In the genomic region with DNA sequence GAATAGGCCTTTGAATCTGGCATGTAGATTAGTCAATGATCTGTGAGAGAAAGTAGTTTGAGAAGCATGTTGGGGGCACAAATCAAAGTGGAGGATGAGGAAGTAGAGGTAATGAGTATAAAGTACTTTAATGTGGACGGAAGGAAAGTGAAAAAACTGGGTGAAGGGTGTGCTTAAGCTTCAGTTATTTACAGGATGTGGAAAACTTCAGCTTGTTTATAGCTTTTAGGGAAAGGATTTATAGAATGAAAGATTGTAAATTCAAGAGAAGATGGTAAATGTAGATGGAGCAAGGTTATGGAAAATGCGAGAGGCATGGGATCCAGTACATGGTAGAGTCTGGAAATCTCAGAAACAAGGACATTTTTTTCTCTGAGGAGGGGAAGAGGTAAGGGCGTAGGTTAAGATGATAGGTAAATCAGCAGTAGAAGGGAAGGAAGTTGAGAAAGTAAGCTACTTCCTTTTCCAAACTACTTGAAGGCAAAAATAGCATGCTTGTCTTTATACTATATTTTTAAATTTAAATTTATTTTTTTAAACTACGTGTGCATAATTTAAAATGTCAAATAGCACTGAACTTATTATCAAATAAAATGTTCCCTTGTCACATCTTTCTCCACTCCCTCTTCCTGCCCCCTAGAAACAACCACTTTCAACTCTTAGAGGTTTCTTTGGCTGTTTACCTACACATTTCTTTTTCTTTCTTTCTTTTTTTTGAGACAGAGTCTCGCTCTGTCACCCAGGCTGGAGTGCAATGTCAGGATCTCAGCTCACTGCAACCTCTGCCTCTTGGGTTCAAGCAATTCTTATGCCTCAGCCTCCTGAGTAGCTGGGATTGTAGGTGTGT, we compare ENCODE assay signal across 11 cellular contexts. TPM values are rescaled to one million over a fixed set of nuclear protein-coding genes. Genes with fewer than 3 reads are reported as not detected.
DNase-seq lines count a peak whose midpoint lies in the region; ATAC-seq and TF ChIP-seq lines count a peak whose summit lies in the region.
"Had no signal": no experiment of that assay in that cellular context is flagged by ENCODE, and none has a peak within 500 bp of the region (broad histone marks: within the 10 kb centered on the region; RNA-seq: fewer than 3 reads in every experiment).

No MANE protein-coding gene starts in this region.

- peaks cover 0 to 38% (median 14%) of the 10 kb centered on the region in 4 donors for H3K4me1 ChIP-seq in stomach

- H3K27ac Mint-ChIP-seq in activated T-cell treated with anti-CD3 and anti-CD28 coated beads, Interleukin-2, amount 50 U/mL, for 72 hours = peak overlapping the region; percentile 84
- H3K27ac Mint-ChIP-seq in T-cell (peak overlapping the region; percentile 89 to 92), immature natural killer cell (peak overlapping the region in 4 of 6 donors; percentile 69 to 89 (median 80)), HFFc6 (no peak overlapping the region)

- H3K9me3 ChIP-seq in stomach = no peaks in the 10 kb centered on the region
- H3K9me3 ChIP-seq: pancreas had no signal

- H3K9me3 Mint-ChIP-seq in activated T-cell treated with anti-CD3 and anti-CD28 coated beads, Interleukin-2, amount 50 U/mL, for 72 hours = no peaks in the 10 kb centered on the region
- H3K9me3 Mint-ChIP-seq in T-cell (no peaks in the 10 kb centered on the region), immature natural killer cell (no peaks in the 10 kb centered on the region), HFFc6 (no peaks in the 10 kb centered on the region)

- intact Hi-C loops in stomach (cut with DNase I; ENCODE audit: low total_unique reads) = no loop called here

- H3K27ac ChIP-seq in stomach = peak overlapping the region in 3 of 5 donors; percentile 9 to 47 (median 29)

- peak overlapping the region; percentile 83 to 85 for H3K4me3 Mint-ChIP-seq in activated T-cell treated with anti-CD3 and anti-CD28 coated beads, Interleukin-2, amount 50 U/mL, for 72 hours
- peak overlapping the region in 2 of 3 donors; percentile 66 to 69 for H3K4me3 Mint-ChIP-seq in T-cell
- H3K4me3 Mint-ChIP-seq in immature natural killer cell = peak overlapping the region in 4 of 5 donors; percentile 14 to 43 (median 31)
- H3K4me3 Mint-ChIP-seq in HFFc6 = no peak overlapping the region

- POLR2A ChIA-PET in T-cell (lab: Charles Lee) = interaction anchor here (0.6 to 2.3 kb wide), 3 partner anchors 9 to 37 kb away, joined by 3 to 11 read pairs (median 4); a partner anchor contains a TSS

- H3K4me1 Mint-ChIP-seq in activated T-cell treated with anti-CD3 and anti-CD28 coated beads, Interleukin-2, amount 50 U/mL, for 72 hours (ENCODE audit: low read depth) = peaks cover 78% of the 10 kb centered on the region
- H3K4me1 Mint-ChIP-seq in T-cell = peaks cover 65 to 70% (median 67%) of the 10 kb centered on the region in 3 donors
- peaks cover 11 to 13% of the 10 kb centered on the region in 2 donors for H3K4me1 Mint-ChIP-seq in immature natural killer cell
- H3K4me1 Mint-ChIP-seq in HFFc6 (ENCODE audit: low read depth) = no peaks in the 10 kb centered on the region

- peak; percentile 29 to 30 for ATAC-seq in activated T-cell treated with anti-CD3 and anti-CD28 coated beads, Interleukin-2, amount 50 U/mL, for 72 hours (replicated peaks in 1 of 2)
- peak; percentile 79 to 91 (median 88) for ATAC-seq in T-cell (replicated peaks in 1 of 4)

- TF ChIP-seq CTCF in stomach (IDR thresholded peaks at IDR 0.05) (no peak), HFFc6 (IDR thresholded peaks at IDR 0.05) (no peak)

- CTCF ChIA-PET in T-cell (lab: Charles Lee) = interaction anchor here (0.6 to 2.5 kb wide), 4 partner anchors 13 to 227 kb away, joined by 3 to 8 read pairs (median 4); no protein-coding TSS in a partner anchor

- H3K36me3 ChIP-seq in stomach = no peaks in the 10 kb centered on the region
- H3K36me3 ChIP-seq: pancreas had no signal

- no peaks in the 10 kb centered on the region for H3K36me3 Mint-ChIP-seq in activated T-cell treated with anti-CD3 and anti-CD28 coated beads, Interleukin-2, amount 50 U/mL, for 72 hours (ENCODE audit: insufficient read depth in 2 of 2)
- H3K36me3 Mint-ChIP-seq in T-cell (peaks cover under 1% of the 10 kb centered on the region), immature natural killer cell (no peaks in the 10 kb centered on the region), HFFc6 (ENCODE audit: low read depth) (no peaks in the 10 kb centered on the region)

- no peak overlapping the region for H3K4me3 ChIP-seq in stomach
- H3K4me3 ChIP-seq: pancreas had no signal

- 57 to 62% (median 58%) methylated on average over 5 of the region's 5 CpGs for WGBS in stomach, 5 donors

- H3K27me3 ChIP-seq in stomach = no peaks in the 10 kb centered on the region
- H3K27me3 ChIP-seq: pancreas had no signal

- TF ChIP-seq EP300 in stomach (IDR thresholded peaks at IDR 0.05) = no peak

- no peak for DNase-seq in activated T-cell treated with anti-CD3 and anti-CD28 coated beads, Interleukin-2, amount 50 U/mL, for 72 hours
- DNase-seq in activated T-cell treated with anti-CD3 and anti-CD28 coated beads for 4 hours (no peak), T-cell (peak in 7 of 34 experiments; percentile 7 to 40 (median 17)), immature natural killer cell (peak in 2 of 3 donors; percentile 8 to 13), stomach (no peak), HFFc6 (no peak), cortex of kidney (lab: John Stamatoyannopoulos, UW) (no peak)
- DNase-seq in activated CD4-positive, CD25-positive, alpha-beta regulatory T cell treated with anti-CD3 and anti-CD28 coated beads, Interleukin-2, amount 50 U/mL, for 72 hours = no peak
- DNase-seq: activated effector memory CD4-positive, alpha-beta T cell treated with Interleukin-2 at 50 U/mL for 16 hours; NCI-H524 treated with DMSO at 0.1 percent for 48 hours; pancreas had no signal

- no peak for TF ChIP-seq POLR2A in stomach (IDR thresholded peaks at IDR 0.05)

- H3K27me3 Mint-ChIP-seq in activated T-cell treated with anti-CD3 and anti-CD28 coated beads, Interleukin-2, amount 50 U/mL, for 72 hours (ENCODE audit: low read depth) = no peaks in the 10 kb centered on the region
- H3K27me3 Mint-ChIP-seq in T-cell (no peaks in the 10 kb centered on the region), immature natural killer cell (ENCODE audit: low read depth in 3 of 3) (peaks cover 0 to 4% (median 0%) of the 10 kb centered on the region in 3 donors), HFFc6 (ENCODE audit: insufficient read depth) (peaks cover 6% of the 10 kb centered on the region)

RNA-seq across cellular contexts. Expression of a gene that starts 8.5 kb away (rescaled TPM):
- 10 to 100 TPM; 11.4 to 16.7 TPM for total RNA-seq in activated T-cell treated with anti-CD3 and anti-CD28 coated beads, Interleukin-2, amount 50 U/mL, for 72 hours
- 10 to 100 TPM; 23.6 to 44.0 (median 28.4) TPM for total RNA-seq in T-cell
- polyA plus RNA-seq in immature natural killer cell = 1 to 10 TPM; 2.2 to 4.7 (median 3.3) TPM
- 10 to 100 TPM; 11.4 to 49.8 (median 17.5) TPM for total RNA-seq in stomach
- 1 to 10 TPM; 1.9 to 2.9 (median 2.1) TPM for polyA plus RNA-seq in stomach
- total RNA-seq in HFFc6 (2021; fragmentation: NEBNext Ultra II Directional; extraction: Animal tissue kit (Norgen Biotek cat#: 25700)) = 1 to 10 TPM in 1 of 6 experiments, under 1 TPM in 5; 0.55 to 1.2 (median 0.87) TPM

Comparison
In these comparisons a context has a peak if more than half of its experiments do, and no peak if none do; other contexts are left out.
1. DNase-seq: peak in immature natural killer cell (2 of 3); none in activated T-cell treated with anti-CD3 and anti-CD28 coated beads, Interleukin-2, amount 50 U/mL, for 72 hours (0 of 2), activated T-cell treated with anti-CD3 and anti-CD28 coated beads for 4 hours (single experiment), stomach (single experiment), HFFc6 (single experiment), activated CD4-positive, CD25-positive, alpha-beta regulatory T cell treated with anti-CD3 and anti-CD28 coated beads, Interleukin-2, amount 50 U/mL, for 72 hours (single experiment) and cortex of kidney (single experiment).
2. RNA of a gene that starts 8.5 kb away (total RNA-seq): 23.6 to 44.0 TPM in T-cell, 11.4 to 49.8 TPM in stomach and 11.4 to 16.7 TPM in activated T-cell treated with anti-CD3 and anti-CD28 coated beads, Interleukin-2, amount 50 U/mL, for 72 hours; 0.55 to 1.2 TPM in HFFc6; every median in the first group is over 4 times any median in the second.